ENCODE assay signal across 1 cellular context in genomic region chr2:60852282-60852860, GRCh38.
TF ChIP-seq lines count a peak whose summit lies in the region.

No MANE protein-coding gene starts in this region.

TF ChIP-seq in HepG2, 621 proteins besides CTCF, POLR2A, EP300 and RAD21:
- TF ChIP-seq CENPT (CRISPR knock-in tag; IDR thresholded peaks at IDR 0.05; ENCODE audit: low read depth) (no peak), MTF2 (CRISPR knock-in tag; IDR thresholded peaks at IDR 0.05; ENCODE audit: borderline replicate concordance) (no peak), ZNF251 (CRISPR knock-in tag; IDR thresholded peaks at IDR 0.05) (no peak), PCBP1 (IDR thresholded peaks at IDR 0.05; ENCODE audit: borderline replicate concordance, low read depth, low read length) (no peak), HNF4G (IDR thresholded peaks at IDR 0.05; ENCODE audit: borderline replicate concordance, low read depth, low read length) (no peak), HNF4G (CRISPR knock-in tag; IDR thresholded peaks at IDR 0.05; ENCODE audit: borderline replicate concordance, low read depth) (no peak), BRCA1 (CRISPR knock-in tag; IDR thresholded peaks at IDR 0.05) (no peak), ZIK1 (CRISPR knock-in tag; IDR thresholded peaks at IDR 0.05; ENCODE audit: borderline replicate concordance, low read depth) (no peak), ATF7 (IDR thresholded peaks at IDR 0.05) (no peak), ATF7 (CRISPR knock-in tag; IDR thresholded peaks at IDR 0.05) (no peak)
